In genomic region chr19:12952488-12953455, GRCh38 we compare ENCODE assay signal across 8 cellular contexts. TPM values are rescaled to one million over a fixed set of nuclear protein-coding genes. Genes with fewer than 3 reads are reported as not detected.
DNase-seq lines count a peak whose midpoint lies in the region; ATAC-seq and TF ChIP-seq lines count a peak whose summit lies in the region.

No MANE protein-coding gene starts in this region.

- in situ Hi-C loops in gastrocnemius medialis (cut with MboI; ENCODE audit: low sequenced_read_pairs in 4 of 4) = loop anchor here in 1 of 4 donors (25.0 kb wide), 1 partner anchor 310 kb away; no protein-coding TSS in a partner anchor

- DNase-seq in gastrocnemius medialis (no peak), UCSD-AML1 (lab: John Stamatoyannopoulos, UW; ENCODE audit: unreplicated experiment) (no peak)
- DNase-seq in stimulated activated CD8-positive, alpha-beta memory T cell treated with anti-CD3 and anti-CD28 coated beads, Interleukin-4, amount 100 ng/mL, for 48 hours = no peak
- no peak for DNase-seq in activated T-cell treated with anti-CD3 and anti-CD28 coated beads, Interleukin-2, amount 50 U/mL, for 1 hour

- H3K4me1 ChIP-seq in esophagus (ENCODE audit: control insufficient read depth in 2 of 2, insufficient read depth in 2 of 2, low read length in 1 of 2) (peaks cover 4 to 14% of the 10 kb centered on the region in 2 donors), gastrocnemius medialis (peaks cover 52 to 55% of the 10 kb centered on the region in 2 donors)

- H3K36me3 ChIP-seq in esophagus (ENCODE audit: control insufficient read depth in 2 of 2, insufficient read depth in 2 of 2, low read length in 1 of 2) (peaks cover 21 to 38% of the 10 kb centered on the region in 2 donors), gastrocnemius medialis (peaks cover 0 to 62% of the 10 kb centered on the region in 2 donors)

- 49 to 53% methylated on average over 18 of the region's 18 CpGs for WGBS in esophagus, 2 donors

- no peaks in the 10 kb centered on the region for H3K27me3 ChIP-seq in esophagus (ENCODE audit: control insufficient read depth in 1 of 2, insufficient read depth in 2 of 2, low read length in 2 of 2)
- H3K27me3 ChIP-seq in gastrocnemius medialis = no peaks in the 10 kb centered on the region

- no peak for TF ChIP-seq CTCF in gastrocnemius medialis (IDR thresholded peaks at IDR 0.05 in 4 of 5, conservative IDR thresholded peaks at IDR 0.05 in 1 of 5)

- peak; percentile 3 for TF ChIP-seq POLR2A in GM19193 (IDR thresholded peaks at IDR 0.05; ENCODE audit: extremely low read depth, insufficient read depth, insufficient read length)
- no peak for TF ChIP-seq POLR2A in gastrocnemius medialis (IDR thresholded peaks at IDR 0.05)

- no peaks in the 10 kb centered on the region for H3K9me3 ChIP-seq in esophagus (ENCODE audit: control insufficient read depth in 2 of 2, insufficient read depth in 1 of 2, low read depth in 1 of 2, low read length in 1 of 2)
- no peaks in the 10 kb centered on the region for H3K9me3 ChIP-seq in gastrocnemius medialis

- H3K4me3 ChIP-seq in esophagus (ENCODE audit: low read depth in 1 of 2, low read length in 2 of 2) (no peak overlapping the region), gastrocnemius medialis (no peak overlapping the region)

- ATAC-seq in gastrocnemius medialis = no peak
- no peak for ATAC-seq in GM18909 (IDR thresholded peaks at IDR 0.05; ENCODE audit: poor library complexity, unreplicated experiment)

- H3K27ac ChIP-seq in esophagus (ENCODE audit: low read depth in 2 of 2, low read length in 1 of 2) (peak overlapping the region; percentile 55 to 91), gastrocnemius medialis (peak overlapping the region; percentile 45 to 96 (median 81))

- intact Hi-C loops in gastrocnemius medialis (cut with DNase I; ENCODE audit: low total_unique reads) = no loop called here

TF ChIP-seq in PFSK-1, 5 proteins besides CTCF, POLR2A, EP300 and RAD21:
- TF ChIP-seq SIN3A (IDR thresholded peaks at IDR 0.05; ENCODE audit: borderline replicate concordance, insufficient read depth, low read length) (no peak), POLR2AphosphoS5 (IDR thresholded peaks at IDR 0.05; ENCODE audit: low read depth, low read length) (0 out of 2 replicates have a peak, but pooled peaks have one; percentile 6), REST (IDR thresholded peaks at IDR 0.05; ENCODE audit: insufficient read depth in 1 of 2, low read depth in 2 of 2, low read length in 2 of 2) (no peak), TAF1 (IDR thresholded peaks at IDR 0.05; ENCODE audit: borderline replicate concordance, insufficient read depth, low read length) (no peak), FOXP2 (optimal IDR thresholded peaks at IDR 0.05; ENCODE audit: borderline replicate concordance, extremely low read depth, extremely low read length, insufficient read depth) (no peak)
TF ChIP-seq in PFSK-1: peak in this region for 1.

RNA-seq across cellular contexts. Expression of gene GADD45GIP1, which starts 4.3 kb away (rescaled TPM):
- 100 TPM for polyA plus RNA-seq in PFSK-1 (2012; ENCODE audit: insufficient read length, low read depth)
- polyA plus RNA-seq in esophagus = 10 to 100 TPM; 53.7 to 57.0 TPM
- total RNA-seq in gastrocnemius medialis = 10 to 100 TPM; 50.7 to 71.0 (median 61.4) TPM

RNA-seq across cellular contexts. Expression of gene RAD23A, which starts 7.1 kb away (rescaled TPM):
- 302 TPM for polyA plus RNA-seq in PFSK-1 (2012; ENCODE audit: insufficient read length, low read depth)
- 10 to 100 TPM; 73.9 to 81.0 TPM for polyA plus RNA-seq in esophagus
- 100 to 1,000 TPM; 618 to 949 (median 780) TPM for total RNA-seq in gastrocnemius medialis

RNA-seq across cellular contexts. Expression of gene CALR, which starts 14.4 kb away (rescaled TPM):
- polyA plus RNA-seq in PFSK-1 (2012; ENCODE audit: insufficient read length, low read depth) = 885 TPM
- 100 to 1,000 TPM; 173 to 361 TPM for polyA plus RNA-seq in esophagus
- 100 to 1,000 TPM; 110 to 195 (median 135) TPM for total RNA-seq in gastrocnemius medialis

RNA-seq across cellular contexts. Expression of gene DAND5, which starts 16.6 kb away (rescaled TPM):
- 0.20 TPM for polyA plus RNA-seq in PFSK-1 (2012; ENCODE audit: insufficient read length, low read depth)
- not detected for polyA plus RNA-seq in esophagus
- not detected for total RNA-seq in gastrocnemius medialis

RNA-seq across cellular contexts. Expression of gene FARSA, which starts 19.3 kb away (rescaled TPM):
- 224 TPM for polyA plus RNA-seq in PFSK-1 (2012; ENCODE audit: insufficient read length, low read depth)
- 10 to 100 TPM; 29.1 to 49.3 TPM for polyA plus RNA-seq in esophagus
- 10 to 100 TPM; 40.7 to 68.8 (median 62.3) TPM for total RNA-seq in gastrocnemius medialis
